ENCODE assay signal across 7 cellular contexts in genomic region chr16:11916524-11917285, GRCh38. TPM values are rescaled to one million over a fixed set of nuclear protein-coding genes. Genes with fewer than 3 reads are reported as not detected.
DNase-seq lines count a peak whose midpoint lies in the region; ATAC-seq and TF ChIP-seq lines count a peak whose summit lies in the region.

No MANE protein-coding gene starts in this region.

- 85% methylated on average over 13 of the region's 13 CpGs for WGBS in mammary epithelial cell (ENCODE audit: low coverage, missing lambda C conversion rate)
- 53 to 69% methylated on average over 13 of the region's 13 CpGs for WGBS in lung, 2 donors

- no peaks in the 10 kb centered on the region for H3K27me3 ChIP-seq in GM06990 (replicated peaks; ENCODE audit: control insufficient read depth, insufficient read depth, low read length)
- no peaks in the 10 kb centered on the region for H3K27me3 ChIP-seq in mammary epithelial cell (ENCODE audit: insufficient read depth, low read length)
- H3K27me3 ChIP-seq in lung (ENCODE audit: control insufficient read depth, insufficient read depth), result no peaks in the 10 kb centered on the region
- no peaks in the 10 kb centered on the region for H3K27me3 ChIP-seq in upper lobe of right lung

- peaks cover 40% of the 10 kb centered on the region for H3K79me2 ChIP-seq in mammary epithelial cell (ENCODE audit: insufficient read depth, low read length)

- H3K4me1 ChIP-seq in mammary epithelial cell (ENCODE audit: insufficient read depth, low read length) (peaks cover 22% of the 10 kb centered on the region), lung (ENCODE audit: control insufficient read depth in 2 of 2, insufficient read depth in 2 of 2, low read length in 2 of 2) (peaks cover 0 to 11% of the 10 kb centered on the region in 2 donors), upper lobe of right lung (peaks cover 18% of the 10 kb centered on the region)

- intact Hi-C loops in mammary epithelial cell (cut with micrococcal nuclease) (loop anchor here (5.0 to 10.0 kb wide), 3 partner anchors 61 to 886 kb away; partner anchors contain the start of genes CPPED1 and SNX29), upper lobe of right lung (cut with DNase I) (no loop called here)

- in situ Hi-C loops in mammary epithelial cell (cut with MboI; ENCODE audit: low sequenced_read_pairs in 2 of 2), result no loop called here

- dilution Hi-C loops in mammary epithelial cell (cut with HindIII; ENCODE audit: low sequenced_read_pairs), result no loop called here

- ATAC-seq in lung (ENCODE audit: insufficient read depth, low FRiP score) (peak; percentile 11), upper lobe of right lung (peak; percentile 34)

- BruUV-seq in mammary epithelial cell (replicated peaks; lab: Mats Ljungman, UMichigan), result no TSS peak

- CTCF ChIA-PET in mammary epithelial cell (lab: Charles Lee; ENCODE audit: low non-redundant PET), result no interaction called here

- H4K20me1 ChIP-seq in mammary epithelial cell (ENCODE audit: insufficient read depth, low read length), result peaks cover 13% of the 10 kb centered on the region

- no peaks in the 10 kb centered on the region for H3K9me3 ChIP-seq in mammary epithelial cell (replicated peaks; ENCODE audit: insufficient read depth, low read length)
- no peaks in the 10 kb centered on the region for H3K9me3 ChIP-seq in lung (ENCODE audit: control insufficient read depth in 2 of 2, insufficient read depth in 1 of 2, low read length in 1 of 2)
- no peaks in the 10 kb centered on the region for H3K9me3 ChIP-seq in upper lobe of right lung

- H3K4me3 ChIP-seq in GM06990 (replicated peaks; ENCODE audit: low read depth, low read length) (peak overlapping the region; percentile 40), mammary epithelial cell (replicated peaks in 1 of 3; ENCODE audit: insufficient read depth in 1 of 3, low read depth in 2 of 3, low read length in 3 of 3) (peak overlapping the region; percentile 41 to 53 (median 43)), lung (peak overlapping the region; percentile 38), upper lobe of right lung (peak overlapping the region; percentile 81)

- no peak overlapping the region for H3K27ac ChIP-seq in mammary epithelial cell (ENCODE audit: insufficient read depth, low read depth, low read length)
- peak overlapping the region; percentile 68 to 92 for H3K27ac ChIP-seq in lung (ENCODE audit: low read depth in 1 of 2, low read length in 1 of 2)
- peak overlapping the region; percentile 78 for H3K27ac ChIP-seq in upper lobe of right lung

- no peak overlapping the region for H3K9ac ChIP-seq in mammary epithelial cell (ENCODE audit: insufficient read depth, low read length)

- TF ChIP-seq CTCF in GM06990 (IDR thresholded peaks at IDR 0.05; ENCODE audit: insufficient read depth, low read length, poor library complexity, severe bottlenecking) (no peak), mammary epithelial cell (conservative IDR thresholded peaks at IDR 0.05 in 1 of 2, IDR thresholded peaks at IDR 0.05 in 1 of 2; ENCODE audit: extremely low read depth in 1 of 2, insufficient read depth in 1 of 2, low read depth in 1 of 2, low read length in 2 of 2) (no peak), lung (IDR thresholded peaks at IDR 0.05; ENCODE audit: control extremely low read depth, extremely low read depth) (no peak), upper lobe of right lung (IDR thresholded peaks at IDR 0.05) (no peak)

- DNase-seq in GM06990 (ENCODE audit: extremely low read depth, insufficient read length), result no peak
- DNase-seq in NCI-H2081 treated with DMSO at 0.1 percent for 48 hours (lab: John Stamatoyannopoulos, UW), result peak; percentile 42
- peak; percentile 8 for DNase-seq in mammary epithelial cell
- DNase-seq in lung (ENCODE audit: low spot score), result peak; percentile 63
- no peak for DNase-seq in upper lobe of right lung
- no peak for DNase-seq in NCI-H128 (lab: John Stamatoyannopoulos, UW; ENCODE audit: unreplicated experiment)
- DNase-seq in epidermal melanocyte (ENCODE audit: insufficient read length, low spot score), result no peak

- peak overlapping the region; percentile 90 for H2AFZ ChIP-seq in mammary epithelial cell (ENCODE audit: low read depth, low read length)

- H3K4me2 ChIP-seq in mammary epithelial cell (ENCODE audit: insufficient read depth, low read depth, low read length), result peak overlapping the region; percentile 96

- H3K36me3 ChIP-seq in GM06990 (ENCODE audit: control insufficient read depth, insufficient read depth, low read length) (no peaks in the 10 kb centered on the region), mammary epithelial cell (ENCODE audit: insufficient read depth, low read length) (no peaks in the 10 kb centered on the region), lung (ENCODE audit: control insufficient read depth in 2 of 2, insufficient read depth in 2 of 2, low read length in 2 of 2) (no peaks in the 10 kb centered on the region), upper lobe of right lung (no peaks in the 10 kb centered on the region)

RNA-seq across cellular contexts. Expression of gene GSPT1, which starts 0.9 kb away (rescaled TPM):
- total RNA-seq in mammary epithelial cell (100 to 1,000 TPM in 1 of 2 donors, 10 to 100 TPM in 1; 95.7 to 182 TPM), lung (100 to 1,000 TPM; 106 to 116 TPM), upper lobe of right lung (106 TPM)
- polyA plus RNA-seq in mammary epithelial cell (95.0 TPM), lung (10 to 100 TPM; 27.2 to 61.7 TPM)
- 286 TPM for polyA minus RNA-seq in mammary epithelial cell

RNA-seq across cellular contexts. Expression of gene NPIPB2, which starts 25.1 kb away (rescaled TPM):
- total RNA-seq in mammary epithelial cell (10 to 100 TPM in 1 of 2 donors, 1 to 10 TPM in 1; 3.0 to 15.7 TPM), lung (10 to 100 TPM in 1 of 2 donors, 1 to 10 TPM in 1; 8.4 to 10.1 TPM), upper lobe of right lung (6.3 TPM)
- polyA plus RNA-seq in mammary epithelial cell (2.2 TPM), lung (1 to 10 TPM; 5.5 to 6.6 TPM)
- polyA minus RNA-seq in mammary epithelial cell, result 17.3 TPM

RNA-seq across cellular contexts. Expression of gene TNFRSF17, which starts 48.3 kb away (rescaled TPM):
- total RNA-seq in mammary epithelial cell (not detected), lung (1 to 10 TPM; 1.5 to 3.2 TPM), upper lobe of right lung (0.41 TPM)
- polyA plus RNA-seq in mammary epithelial cell (not detected), lung (1 to 10 TPM in 1 of 2 donors, under 1 TPM in 1; 0.30 to 1.3 TPM)
- polyA minus RNA-seq in mammary epithelial cell, result not detected

RNA-seq across cellular contexts. Expression of gene SNX29, which starts 59.8 kb away (rescaled TPM):
- 10 to 100 TPM; 10.3 to 12.1 TPM for total RNA-seq in mammary epithelial cell
- polyA plus RNA-seq in mammary epithelial cell, result 3.8 TPM
- polyA minus RNA-seq in mammary epithelial cell, result 16.1 TPM
- 10 to 100 TPM; 25.5 to 45.9 TPM for total RNA-seq in lung
- polyA plus RNA-seq in lung, result 1 to 10 TPM; 4.8 to 6.6 TPM
- 50.7 TPM for total RNA-seq in upper lobe of right lung

Comparison
In these comparisons a context has a peak if more than half of its experiments do, and no peak if none do; other contexts are left out.
1. DNase-seq: peak in NCI-H2081 treated with DMSO at 0.1 percent for 48 hours (single experiment), mammary epithelial cell (single experiment) and lung (single experiment); none in GM06990 (single experiment), upper lobe of right lung (single experiment), NCI-H128 (single experiment) and epidermal melanocyte (single experiment).
2. Peak in every context shown above with its lines, with median percentiles within 50 percentile points of each other: H3K4me3 ChIP-seq.